ENCODE assay signal across 16 cellular contexts in genomic region chr12:47556219-47556618, GRCh38.
DNase-seq lines count a peak whose midpoint lies in the region; ATAC-seq and TF ChIP-seq lines count a peak whose summit lies in the region.
"Had no signal": no experiment of that assay in that cellular context is flagged by ENCODE, and none has a peak within 500 bp of the region (broad histone marks: within the 10 kb centered on the region; RNA-seq: fewer than 3 reads in every experiment).

No MANE protein-coding gene starts in this region.

- peak; percentile 36; the same call in 1 of the 2 replicates for ATAC-seq in WTC11

- no peaks in the 10 kb centered on the region for H3K4me1 ChIP-seq in esophagus (ENCODE audit: control insufficient read depth in 2 of 2, insufficient read depth in 2 of 2, low read length in 1 of 2)
- H3K4me1 ChIP-seq: HAP-1 had no signal

- WGBS in esophagus, 2 donors: 59 to 60% methylated on average over 3 of the region's 3 CpGs

- H3K4me3 Mint-ChIP-seq in WTC11 (no peak overlapping the region), progenitor cell of endocrine pancreas (ENCODE audit: low read depth) (no peak overlapping the region)

- H3K4me1 Mint-ChIP-seq in WTC11 (peaks cover 19% of the 10 kb centered on the region), progenitor cell of endocrine pancreas (ENCODE audit: low read depth) (peaks cover 2% of the 10 kb centered on the region)

- peaks cover 0 to 5% of the 10 kb centered on the region in 2 donors for H3K9me3 ChIP-seq in esophagus (ENCODE audit: control insufficient read depth in 2 of 2, insufficient read depth in 1 of 2, low read depth in 1 of 2, low read length in 1 of 2)
- H3K9me3 ChIP-seq: HAP-1 had no signal

- DNase-seq in NCI-H2171 treated with DMSO at 0.1 percent for 48 hours (lab: John Stamatoyannopoulos, UW) (peak; percentile 13), NCI-H2171 (lab: John Stamatoyannopoulos, UW) (no peak), WTC11 (ENCODE audit: low spot score) (no peak), progenitor cell of endocrine pancreas (ENCODE audit: low spot score, unreplicated experiment) (no peak), T-helper 9 cell (no peak), DMS114 treated with DMSO at 0.1 percent for 48 hours (lab: John Stamatoyannopoulos, UW; ENCODE audit: unreplicated experiment) (no peak), NCI-H1048 (lab: John Stamatoyannopoulos, UW) (no peak)
- DNase-seq: DMS153, IMR-90, Kasumi-1, NCI-H1436 treated with DMSO at 0.1 percent for 48 hours, NCI-H2081 treated with DMSO at 0.1 percent for 48 hours, NCI-H446, SHP77 had no signal

- no peak overlapping the region for H3K4me3 ChIP-seq in esophagus (ENCODE audit: low read depth in 1 of 2, low read length in 2 of 2)
- H3K4me3 ChIP-seq: HAP-1 had no signal

- CTCF ChIA-PET in WTC11 (lab: Charles Lee): interaction anchor here (1.3 kb wide), 1 partner anchor 81 kb away, joined by 5 read pairs; no protein-coding TSS in a partner anchor

- H3K36me3 ChIP-seq in esophagus (ENCODE audit: control insufficient read depth in 2 of 2, insufficient read depth in 2 of 2, low read length in 1 of 2): no peaks in the 10 kb centered on the region
- H3K36me3 ChIP-seq: HAP-1 had no signal

- peak overlapping the region; percentile 37 to 41 for H3K27ac ChIP-seq in esophagus (ENCODE audit: low read depth in 2 of 2, low read length in 1 of 2)

- TF ChIP-seq CTCF in WTC11 (IDR thresholded peaks at IDR 0.05): no peak
- TF ChIP-seq CTCF in progenitor cell of endocrine pancreas (IDR thresholded peaks at IDR 0.05; ENCODE audit: unreplicated experiment): no peak

- no peaks in the 10 kb centered on the region; the same call in 1 of the 2 replicates for H3K27me3 Mint-ChIP-seq in WTC11 (ENCODE audit: low read depth)
- no peaks in the 10 kb centered on the region for H3K27me3 Mint-ChIP-seq in progenitor cell of endocrine pancreas

- no peaks in the 10 kb centered on the region for H3K27me3 ChIP-seq in esophagus (ENCODE audit: control insufficient read depth in 1 of 2, insufficient read depth in 2 of 2, low read length in 2 of 2)

- POLR2A ChIA-PET in WTC11 (lab: Charles Lee): no interaction called here

- H3K27ac Mint-ChIP-seq in WTC11 (peak overlapping the region; percentile 11; the same call in 1 of the 2 replicates), progenitor cell of endocrine pancreas (peak overlapping the region; percentile 73)

- H3K9me3 Mint-ChIP-seq in WTC11: peaks cover 44% of the 10 kb centered on the region
- peaks cover 21% of the 10 kb centered on the region for H3K9me3 Mint-ChIP-seq in progenitor cell of endocrine pancreas (ENCODE audit: low read depth)

- H3K36me3 Mint-ChIP-seq in WTC11 (peaks cover 37% of the 10 kb centered on the region), progenitor cell of endocrine pancreas (ENCODE audit: insufficient read depth) (no peaks in the 10 kb centered on the region)

TF ChIP-seq in WTC11, 78 proteins besides CTCF, POLR2A, EP300 and RAD21 (continues in another document):
- TF ChIP-seq NFE2L1 (CRISPR knock-in tag; IDR thresholded peaks at IDR 0.05) (no peak), ATF3 (CRISPR knock-in tag; conservative IDR thresholded peaks at IDR 0.05) (no peak), USF1 (CRISPR knock-in tag; IDR thresholded peaks at IDR 0.05) (no peak), ZNF317 (CRISPR knock-in tag; IDR thresholded peaks at IDR 0.05; ENCODE audit: borderline replicate concordance, low read depth) (no peak), NFATC4 (CRISPR knock-in tag; IDR thresholded peaks at IDR 0.05) (no peak), HMGXB4 (CRISPR knock-in tag; IDR thresholded peaks at IDR 0.05) (no peak), IRF1 (CRISPR knock-in tag; IDR thresholded peaks at IDR 0.05) (no peak), ZSCAN18 (CRISPR knock-in tag; IDR thresholded peaks at IDR 0.05) (no peak), FOXJ3 (CRISPR knock-in tag; IDR thresholded peaks at IDR 0.05; ENCODE audit: borderline replicate concordance) (no peak), RELA (CRISPR knock-in tag; IDR thresholded peaks at IDR 0.05; ENCODE audit: borderline replicate concordance) (no peak), SMAD3 (CRISPR knock-in tag; IDR thresholded peaks at IDR 0.05; ENCODE audit: borderline replicate concordance) (no peak)
- TF ChIP-seq, protein P1, sequence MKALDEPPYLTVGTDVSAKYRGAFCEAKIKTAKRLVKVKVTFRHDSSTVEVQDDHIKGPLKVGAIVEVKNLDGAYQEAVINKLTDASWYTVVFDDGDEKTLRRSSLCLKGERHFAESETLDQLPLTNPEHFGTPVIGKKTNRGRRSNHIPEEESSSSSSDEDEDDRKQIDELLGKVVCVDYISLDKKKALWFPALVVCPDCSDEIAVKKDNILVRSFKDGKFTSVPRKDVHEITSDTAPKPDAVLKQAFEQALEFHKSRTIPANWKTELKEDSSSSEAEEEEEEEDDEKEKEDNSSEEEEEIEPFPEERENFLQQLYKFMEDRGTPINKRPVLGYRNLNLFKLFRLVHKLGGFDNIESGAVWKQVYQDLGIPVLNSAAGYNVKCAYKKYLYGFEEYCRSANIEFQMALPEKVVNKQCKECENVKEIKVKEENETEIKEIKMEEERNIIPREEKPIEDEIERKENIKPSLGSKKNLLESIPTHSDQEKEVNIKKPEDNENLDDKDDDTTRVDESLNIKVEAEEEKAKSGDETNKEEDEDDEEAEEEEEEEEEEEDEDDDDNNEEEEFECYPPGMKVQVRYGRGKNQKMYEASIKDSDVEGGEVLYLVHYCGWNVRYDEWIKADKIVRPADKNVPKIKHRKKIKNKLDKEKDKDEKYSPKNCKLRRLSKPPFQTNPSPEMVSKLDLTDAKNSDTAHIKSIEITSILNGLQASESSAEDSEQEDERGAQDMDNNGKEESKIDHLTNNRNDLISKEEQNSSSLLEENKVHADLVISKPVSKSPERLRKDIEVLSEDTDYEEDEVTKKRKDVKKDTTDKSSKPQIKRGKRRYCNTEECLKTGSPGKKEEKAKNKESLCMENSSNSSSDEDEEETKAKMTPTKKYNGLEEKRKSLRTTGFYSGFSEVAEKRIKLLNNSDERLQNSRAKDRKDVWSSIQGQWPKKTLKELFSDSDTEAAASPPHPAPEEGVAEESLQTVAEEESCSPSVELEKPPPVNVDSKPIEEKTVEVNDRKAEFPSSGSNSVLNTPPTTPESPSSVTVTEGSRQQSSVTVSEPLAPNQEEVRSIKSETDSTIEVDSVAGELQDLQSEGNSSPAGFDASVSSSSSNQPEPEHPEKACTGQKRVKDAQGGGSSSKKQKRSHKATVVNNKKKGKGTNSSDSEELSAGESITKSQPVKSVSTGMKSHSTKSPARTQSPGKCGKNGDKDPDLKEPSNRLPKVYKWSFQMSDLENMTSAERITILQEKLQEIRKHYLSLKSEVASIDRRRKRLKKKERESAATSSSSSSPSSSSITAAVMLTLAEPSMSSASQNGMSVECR (CRISPR knock-in tag; IDR thresholded peaks at IDR 0.05; ENCODE audit: borderline replicate concordance): no peak
- TF ChIP-seq, protein P2, sequence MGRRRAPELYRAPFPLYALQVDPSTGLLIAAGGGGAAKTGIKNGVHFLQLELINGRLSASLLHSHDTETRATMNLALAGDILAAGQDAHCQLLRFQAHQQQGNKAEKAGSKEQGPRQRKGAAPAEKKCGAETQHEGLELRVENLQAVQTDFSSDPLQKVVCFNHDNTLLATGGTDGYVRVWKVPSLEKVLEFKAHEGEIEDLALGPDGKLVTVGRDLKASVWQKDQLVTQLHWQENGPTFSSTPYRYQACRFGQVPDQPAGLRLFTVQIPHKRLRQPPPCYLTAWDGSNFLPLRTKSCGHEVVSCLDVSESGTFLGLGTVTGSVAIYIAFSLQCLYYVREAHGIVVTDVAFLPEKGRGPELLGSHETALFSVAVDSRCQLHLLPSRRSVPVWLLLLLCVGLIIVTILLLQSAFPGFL (CRISPR knock-in tag; IDR thresholded peaks at IDR 0.05; ENCODE audit: borderline replicate concordance): no peak
